ENCODE assay signal across 11 cellular contexts in the genomic region with DNA sequence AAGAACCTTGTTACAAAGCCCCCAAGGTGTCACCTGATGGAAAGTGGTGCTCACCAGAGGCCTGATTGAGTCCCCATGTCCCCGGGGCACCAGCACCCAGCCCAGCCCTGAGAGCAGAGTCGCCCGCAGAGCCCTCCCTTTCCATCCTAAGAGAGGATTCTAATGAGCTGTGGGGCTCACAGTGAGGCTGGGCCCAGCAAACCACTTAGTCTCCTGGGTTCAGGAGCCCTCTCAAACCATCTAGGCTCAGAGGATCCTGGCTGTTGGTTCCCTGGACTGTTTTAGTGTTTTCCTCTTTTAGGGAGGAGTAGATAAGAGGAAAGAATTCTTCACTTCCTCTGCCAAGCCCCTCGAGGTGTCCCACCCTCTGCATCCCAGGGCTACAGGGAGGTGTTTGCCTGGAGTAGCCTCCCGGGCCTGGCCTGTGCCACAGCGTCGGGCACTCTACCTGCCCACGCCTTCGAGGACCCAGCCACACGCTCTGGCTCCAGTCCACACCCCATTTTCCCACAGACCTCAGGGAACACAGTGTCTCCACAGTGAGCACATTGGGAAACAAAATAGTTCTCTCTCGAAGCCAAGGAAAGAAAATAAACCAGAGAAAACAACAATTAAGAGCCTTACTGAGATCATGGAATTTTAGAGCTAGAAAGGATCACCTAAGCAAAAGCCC. TPM values are rescaled to one million over a fixed set of nuclear protein-coding genes. Genes with fewer than 3 reads are reported as not detected.
A peak's percentile ranks its signal among the peaks of the same experiment; 100 is the strongest.
DNase-seq lines count a peak whose midpoint lies in the region; ATAC-seq and TF ChIP-seq lines count a peak whose summit lies in the region.
"Had no signal": no experiment of that assay in that cellular context is flagged by ENCODE, and none has a peak within 500 bp of the region (broad histone marks: within the 10 kb centered on the region; RNA-seq: fewer than 3 reads in every experiment).

No MANE protein-coding gene starts in this region.

- H3K4me3 Mint-ChIP-seq in T-helper 17 cell (no peak overlapping the region), neural progenitor cell (no peak overlapping the region)
- H3K4me3 Mint-ChIP-seq in effector memory CD8-positive, alpha-beta T cell: no peak overlapping the region
- no peak overlapping the region for H3K4me3 Mint-ChIP-seq in stimulated activated effector memory CD8-positive, alpha-beta T cell treated with anti-CD3 and anti-CD28 coated beads, Interleukin-12 subunit alpha, Interleukin-12 subunit beta, amount 100 ng/mL, for 72 hours
- H3K4me3 Mint-ChIP-seq in CD8-positive, alpha-beta T cell: no peak overlapping the region

- WGBS in lower leg skin, 2 donors: 24 to 36% methylated on average over 11 of the region's 11 CpGs

- no peak overlapping the region for H3K9ac ChIP-seq in neural progenitor cell
- H3K9ac ChIP-seq: BLaER1 had no signal

- H3F3A ChIP-seq in neural progenitor cell (ENCODE audit: low read depth): peaks cover 7% of the 10 kb centered on the region

- no peak overlapping the region for H3K27ac ChIP-seq in neural progenitor cell
- no peak overlapping the region for H3K27ac ChIP-seq in CD8-positive, alpha-beta T cell (ENCODE audit: low read depth, low read length)
- H3K27ac ChIP-seq: BLaER1 had no signal

- no peaks in the 10 kb centered on the region for H3K9me3 ChIP-seq in T-helper 17 cell (ENCODE audit: control insufficient read depth, low read length, poor library complexity, severe bottlenecking)
- no peaks in the 10 kb centered on the region for H3K9me3 ChIP-seq in neural progenitor cell (ENCODE audit: low read depth)
- H3K9me3 ChIP-seq in CD8-positive, alpha-beta T cell (ENCODE audit: low read length): no peaks in the 10 kb centered on the region
- H3K9me3 ChIP-seq: BLaER1 had no signal

- peaks cover 7% of the 10 kb centered on the region for H3K36me3 Mint-ChIP-seq in T-helper 17 cell (ENCODE audit: low read depth)
- peaks cover 11% of the 10 kb centered on the region for H3K36me3 Mint-ChIP-seq in effector memory CD8-positive, alpha-beta T cell (ENCODE audit: insufficient read depth)
- H3K36me3 Mint-ChIP-seq in stimulated activated effector memory CD8-positive, alpha-beta T cell treated with anti-CD3 and anti-CD28 coated beads, Interleukin-12 subunit alpha, Interleukin-12 subunit beta, amount 100 ng/mL, for 72 hours: peaks cover 19% of the 10 kb centered on the region
- peaks cover 19% of the 10 kb centered on the region for H3K36me3 Mint-ChIP-seq in neural progenitor cell
- peaks cover 53% of the 10 kb centered on the region for H3K36me3 Mint-ChIP-seq in CD8-positive, alpha-beta T cell

- H3K4me1 ChIP-seq in neural progenitor cell: no peaks in the 10 kb centered on the region
- H3K4me1 ChIP-seq in CD8-positive, alpha-beta T cell (ENCODE audit: insufficient read depth, low read length): peaks cover 9% of the 10 kb centered on the region

- H3K4me2 ChIP-seq in neural progenitor cell: no peak overlapping the region
- H3K4me2 ChIP-seq: BLaER1 had no signal

- POLR2A ChIA-PET in CD8-positive, alpha-beta T cell (lab: Charles Lee): no interaction called here

- H3K27me3 Mint-ChIP-seq in T-helper 17 cell (no peaks in the 10 kb centered on the region), neural progenitor cell (ENCODE audit: insufficient read depth, low read depth) (peaks cover 14% of the 10 kb centered on the region)
- H3K27me3 Mint-ChIP-seq in effector memory CD8-positive, alpha-beta T cell: no peaks in the 10 kb centered on the region
- no peaks in the 10 kb centered on the region for H3K27me3 Mint-ChIP-seq in CD8-positive, alpha-beta T cell (ENCODE audit: low read depth)

- CTCF ChIA-PET in CD8-positive, alpha-beta T cell (lab: Charles Lee): interaction anchor here (0.8 to 1.3 kb wide), 3 partner anchors 15 to 51 kb away, joined by 3 to 5 read pairs (median 3); no protein-coding TSS in a partner anchor

- no peaks in the 10 kb centered on the region for H3K9me3 Mint-ChIP-seq in effector memory CD8-positive, alpha-beta T cell
- H3K9me3 Mint-ChIP-seq in stimulated activated effector memory CD8-positive, alpha-beta T cell treated with anti-CD3 and anti-CD28 coated beads, Interleukin-12 subunit alpha, Interleukin-12 subunit beta, amount 100 ng/mL, for 72 hours: no peaks in the 10 kb centered on the region
- H3K9me3 Mint-ChIP-seq in neural progenitor cell: no peaks in the 10 kb centered on the region
- H3K9me3 Mint-ChIP-seq in CD8-positive, alpha-beta T cell: no peaks in the 10 kb centered on the region

- no peak overlapping the region for H2AFZ ChIP-seq in neural progenitor cell (replicated peaks)

- DNase-seq in T-helper 17 cell: no peak
- no peak for DNase-seq in effector memory CD8-positive, alpha-beta T cell
- DNase-seq in lower leg skin (ENCODE audit: low spot score in 2 of 2): peak; percentile 83 to 95
- no peak for DNase-seq in stimulated activated effector memory CD8-positive, alpha-beta T cell treated with anti-CD3 and anti-CD28 coated beads, Interleukin-12 subunit alpha, Interleukin-12 subunit beta, amount 100 ng/mL, for 72 hours (ENCODE audit: low spot score in 2 of 2)
- DNase-seq in neural progenitor cell (ENCODE audit: low spot score): no peak
- DNase-seq in CD8-positive, alpha-beta T cell: no peak
- DNase-seq in HCEC 1CT: no peak
- DNase-seq: GDM1 had no signal

- no peaks in the 10 kb centered on the region for H3K27me3 ChIP-seq in neural progenitor cell
- no peaks in the 10 kb centered on the region for H3K27me3 ChIP-seq in CD8-positive, alpha-beta T cell (ENCODE audit: insufficient read depth, low read length)
- H3K27me3 ChIP-seq: BLaER1 had no signal

- H3K4me3 ChIP-seq in lower leg skin (ENCODE audit: low read depth, poor library complexity, severe bottlenecking) (no peak overlapping the region), neural progenitor cell (no peak overlapping the region)
- H3K4me3 ChIP-seq in CD8-positive, alpha-beta T cell (ENCODE audit: low read depth, low read length): no peak overlapping the region
- H3K4me3 ChIP-seq: BLaER1 had no signal

- ATAC-seq in T-helper 17 cell (no peak), GM21737 (IDR thresholded peaks at IDR 0.05; ENCODE audit: unreplicated experiment) (no peak)
- ATAC-seq in effector memory CD8-positive, alpha-beta T cell (replicated peaks): no peak
- ATAC-seq in stimulated activated effector memory CD8-positive, alpha-beta T cell treated with anti-CD3 and anti-CD28 coated beads, Interleukin-12 subunit alpha, Interleukin-12 subunit beta, amount 100 ng/mL, for 72 hours: no peak
- no peak for ATAC-seq in CD8-positive, alpha-beta T cell
- ATAC-seq: Panc1 had no signal

- no peaks in the 10 kb centered on the region for H3K36me3 ChIP-seq in neural progenitor cell
- H3K36me3 ChIP-seq in CD8-positive, alpha-beta T cell (ENCODE audit: insufficient read depth, low read length): peaks cover 4% of the 10 kb centered on the region

- TF ChIP-seq CTCF in lower leg skin (IDR thresholded peaks at IDR 0.05) (no peak), neural progenitor cell (IDR thresholded peaks at IDR 0.05) (no peak)
- no peak for TF ChIP-seq CTCF in CD8-positive, alpha-beta T cell (IDR thresholded peaks at IDR 0.05)

- TF ChIP-seq POLR2A in lower leg skin (IDR thresholded peaks at IDR 0.05): no peak

- no peaks in the 10 kb centered on the region for H4K20me1 ChIP-seq in neural progenitor cell (ENCODE audit: low read depth)
- H4K20me1 ChIP-seq: BLaER1 had no signal

- H3K79me2 ChIP-seq in neural progenitor cell (ENCODE audit: low read depth): no peaks in the 10 kb centered on the region

- intact Hi-C loops in lower leg skin (cut with DNase I; ENCODE audit: low total_unique reads): no loop called here
- intact Hi-C loops in CD8-positive, alpha-beta T cell (cut with DNase I, micrococcal nuclease): no loop called here

- H3K4me1 Mint-ChIP-seq in T-helper 17 cell (peaks cover 16% of the 10 kb centered on the region), neural progenitor cell (peaks cover 14% of the 10 kb centered on the region)
- peaks cover 10% of the 10 kb centered on the region in 2 donors for H3K4me1 Mint-ChIP-seq in effector memory CD8-positive, alpha-beta T cell (ENCODE audit: low read depth in 2 of 2)
- H3K4me1 Mint-ChIP-seq in stimulated activated effector memory CD8-positive, alpha-beta T cell treated with anti-CD3 and anti-CD28 coated beads, Interleukin-12 subunit alpha, Interleukin-12 subunit beta, amount 100 ng/mL, for 72 hours: peaks cover 11% of the 10 kb centered on the region
- peaks cover 16% of the 10 kb centered on the region for H3K4me1 Mint-ChIP-seq in CD8-positive, alpha-beta T cell (ENCODE audit: low read depth)

- H3K27ac Mint-ChIP-seq in T-helper 17 cell (peak overlapping the region; percentile 79), neural progenitor cell (no peak overlapping the region)
- H3K27ac Mint-ChIP-seq in effector memory CD8-positive, alpha-beta T cell: peak overlapping the region; percentile 55 to 81
- peak overlapping the region; percentile 61 for H3K27ac Mint-ChIP-seq in stimulated activated effector memory CD8-positive, alpha-beta T cell treated with anti-CD3 and anti-CD28 coated beads, Interleukin-12 subunit alpha, Interleukin-12 subunit beta, amount 100 ng/mL, for 72 hours
- no peak overlapping the region for H3K27ac Mint-ChIP-seq in CD8-positive, alpha-beta T cell

RNA-seq across cellular contexts. Expression of a gene that starts 34.4 kb away (rescaled TPM):
- total RNA-seq in T-helper 17 cell (10 to 100 TPM; 18.1 to 23.1 TPM), lower leg skin (10 to 100 TPM in 2 of 4 donors, 1 to 10 TPM in 2; 7.6 to 11.8 (median 10.3) TPM), neural progenitor cell (ENCODE audit: low replicate concordance) (5.2 and 7.6 TPM in 2 replicates)
- 10 to 100 TPM; 13.4 to 14.1 TPM for total RNA-seq in CD8-positive, alpha-beta T cell

Comparison
In these comparisons a context has a peak if more than half of its experiments do, and no peak if none do; other contexts are left out.
1. DNase-seq: peak in lower leg skin (2 of 2); none in T-helper 17 cell (0 of 3), effector memory CD8-positive, alpha-beta T cell (0 of 3), stimulated activated effector memory CD8-positive, alpha-beta T cell treated with anti-CD3 and anti-CD28 coated beads, Interleukin-12 subunit alpha, Interleukin-12 subunit beta, amount 100 ng/mL, for 72 hours (0 of 2), neural progenitor cell (single experiment), CD8-positive, alpha-beta T cell (0 of 7) and HCEC 1CT (single experiment).
2. H3K27ac Mint-ChIP-seq: peak in T-helper 17 cell (single experiment), effector memory CD8-positive, alpha-beta T cell (2 of 2) and stimulated activated effector memory CD8-positive, alpha-beta T cell treated with anti-CD3 and anti-CD28 coated beads, Interleukin-12 subunit alpha, Interleukin-12 subunit beta, amount 100 ng/mL, for 72 hours (single experiment); none in neural progenitor cell (single experiment) and CD8-positive, alpha-beta T cell (single experiment).